ENCODE assay signal across 20 cellular contexts in genomic region chr7:133815677-133816210, GRCh38.
A peak's percentile ranks its signal among the peaks of the same experiment; 100 is the strongest.
DNase-seq lines count a peak whose midpoint lies in the region; ATAC-seq, FAIRE-seq and TF ChIP-seq lines count a peak whose summit lies in the region.
"Had no signal": no experiment of that assay in that cellular context is flagged by ENCODE, and none has a peak within 500 bp of the region (broad histone marks: within the 10 kb centered on the region; RNA-seq: fewer than 3 reads in every experiment).

No MANE protein-coding gene starts in this region.

- ATAC-seq in psoas muscle (no peak), GM19467 (IDR thresholded peaks at IDR 0.05; ENCODE audit: unreplicated experiment) (no peak), gastrocnemius medialis (no peak)
- ATAC-seq: GM12878, natural killer cell, SK-N-SH treated with all-trans-retinoic acid at 6 μM for 48 hours had no signal

- H3K4me1 ChIP-seq in osteoblast (ENCODE audit: insufficient read depth, low read length) (no peaks in the 10 kb centered on the region), psoas muscle (peaks cover 3% of the 10 kb centered on the region), gastrocnemius medialis (peaks cover 5 to 6% of the 10 kb centered on the region in 2 donors)

- TF ChIP-seq CTCF in bronchial epithelial cell (IDR thresholded peaks at IDR 0.05; ENCODE audit: insufficient read depth, low read length, severe bottlenecking), result no peak
- no peak for TF ChIP-seq CTCF in osteoblast (IDR thresholded peaks at IDR 0.05; ENCODE audit: extremely low read depth, low read depth, low read length)
- TF ChIP-seq CTCF in psoas muscle (IDR thresholded peaks at IDR 0.05), result no peak
- TF ChIP-seq CTCF in gastrocnemius medialis (IDR thresholded peaks at IDR 0.05 in 4 of 5, conservative IDR thresholded peaks at IDR 0.05 in 1 of 5), result no peak

- peak; percentile 63 for DNase-seq in EH (ENCODE audit: low read depth)
- DNase-seq in OCI-M1 (lab: John Stamatoyannopoulos, UW), result peak; percentile 21
- peak; percentile 8 for DNase-seq in bronchial epithelial cell (ENCODE audit: low read depth)
- DNase-seq in osteoblast (ENCODE audit: insufficient read length, low spot score, missing footprints), result peak; percentile 11
- no peak for DNase-seq in psoas muscle
- DNase-seq in gastrocnemius medialis, result no peak
- DNase-seq: activated CD4-positive, alpha-beta memory T cell treated with anti-CD3 and anti-CD28 coated beads for 36 hours; activated effector memory CD4-positive, alpha-beta T cell treated with Interleukin-2 at 50 U/mL for 16 hours; brain microvascular endothelial cell; CD4-positive, alpha-beta memory T cell; DMS79; endodermal cell; left ventricle myocardium inferior; midbrain; natural killer cell; substantia nigra had no signal

- no peak overlapping the region for H3K27ac ChIP-seq in osteoblast (ENCODE audit: low read depth, low read length)
- no peak overlapping the region for H3K27ac ChIP-seq in psoas muscle
- no peak overlapping the region for H3K27ac ChIP-seq in gastrocnemius medialis
- H3K27ac ChIP-seq: brain microvascular endothelial cell, coronary artery, left ventricle myocardium inferior had no signal

- H4K20me1 ChIP-seq in osteoblast (ENCODE audit: insufficient read depth, low read length), result no peaks in the 10 kb centered on the region

- H3K4me3 ChIP-seq in bronchial epithelial cell (ENCODE audit: low read depth, low read length) (no peak overlapping the region), osteoblast (ENCODE audit: insufficient read depth, low read length) (no peak overlapping the region), psoas muscle (no peak overlapping the region), gastrocnemius medialis (no peak overlapping the region)
- H3K4me3 ChIP-seq: coronary artery, GM12878, left ventricle myocardium inferior had no signal

- H3K27me3 ChIP-seq in bronchial epithelial cell (ENCODE audit: control insufficient read depth, insufficient read depth, low read length), result no peaks in the 10 kb centered on the region
- H3K27me3 ChIP-seq in osteoblast (ENCODE audit: insufficient read depth, low read length), result no peaks in the 10 kb centered on the region
- H3K27me3 ChIP-seq in psoas muscle (ENCODE audit: insufficient read depth in 3 of 3, low read length in 2 of 3), result no peaks in the 10 kb centered on the region
- H3K27me3 ChIP-seq in gastrocnemius medialis, result no peaks in the 10 kb centered on the region
- H3K27me3 ChIP-seq: brain microvascular endothelial cell had no signal

- in situ Hi-C loops in gastrocnemius medialis (cut with MboI; ENCODE audit: low sequenced_read_pairs in 4 of 4), result no loop called here

- no peaks in the 10 kb centered on the region for H3K9me3 ChIP-seq in osteoblast (ENCODE audit: low read depth, low read length)
- no peaks in the 10 kb centered on the region for H3K9me3 ChIP-seq in psoas muscle
- no peaks in the 10 kb centered on the region for H3K9me3 ChIP-seq in gastrocnemius medialis
- H3K9me3 ChIP-seq: left ventricle myocardium inferior had no signal

- H3K36me3 ChIP-seq in bronchial epithelial cell (ENCODE audit: control insufficient read depth, insufficient read depth, low read length), result no peaks in the 10 kb centered on the region
- no peaks in the 10 kb centered on the region for H3K36me3 ChIP-seq in osteoblast (ENCODE audit: insufficient read depth, low read length)
- H3K36me3 ChIP-seq in psoas muscle (ENCODE audit: insufficient read depth in 1 of 2, low read depth in 1 of 2), result peaks cover 0 to 12% of the 10 kb centered on the region in 2 donors
- no peaks in the 10 kb centered on the region for H3K36me3 ChIP-seq in gastrocnemius medialis
- H3K36me3 ChIP-seq: brain microvascular endothelial cell had no signal

- 69 to 79% (median 71%) methylated on average over 2 of the region's 2 CpGs for WGBS in psoas muscle, 3 donors

- H2AFZ ChIP-seq in osteoblast (ENCODE audit: low read length), result no peak overlapping the region

- no peak overlapping the region for H3K4me2 ChIP-seq in osteoblast (ENCODE audit: insufficient read depth, low read length)

- no peaks in the 10 kb centered on the region for H3K79me2 ChIP-seq in osteoblast (ENCODE audit: insufficient read depth, low read length)

- FAIRE-seq in bronchial epithelial cell (lab: Jason Lieb, UNC), result no peak

- intact Hi-C loops in psoas muscle (cut with DNase I) (no loop called here), gastrocnemius medialis (cut with DNase I; ENCODE audit: low total_unique reads) (no loop called here)

- no peak for TF ChIP-seq POLR2A in gastrocnemius medialis (IDR thresholded peaks at IDR 0.05)

Comparison
In these comparisons a context has a peak if more than half of its experiments do, and no peak if none do; other contexts are left out.
1. DNase-seq: peak in EH (single experiment), OCI-M1 (single experiment), bronchial epithelial cell (single experiment) and osteoblast (single experiment); none in psoas muscle (0 of 2) and gastrocnemius medialis (0 of 2).